13 cellular contexts compared by ENCODE assay signal in the genomic region with DNA sequence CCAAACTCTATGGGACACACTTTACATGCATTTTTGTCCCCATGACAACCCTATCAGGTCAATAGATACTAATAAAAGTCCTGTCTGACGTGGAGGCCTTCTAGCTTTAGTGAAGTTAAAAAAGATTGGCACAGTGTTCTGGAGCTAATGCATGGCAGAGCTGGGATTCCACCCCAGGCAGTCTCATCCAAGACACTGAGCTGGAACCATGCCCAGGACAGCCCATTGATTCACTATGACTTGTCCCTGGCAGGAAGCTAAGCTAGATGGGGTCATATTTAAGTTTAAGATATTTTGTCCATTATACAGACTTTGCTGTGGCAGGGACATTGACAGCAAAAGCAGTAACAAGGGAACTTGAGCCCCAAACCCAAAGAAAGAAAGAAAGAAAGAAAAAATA. TPM values are rescaled to one million over a fixed set of nuclear protein-coding genes. Genes with fewer than 3 reads are reported as not detected.
DNase-seq lines count a peak whose midpoint lies in the region; ATAC-seq and TF ChIP-seq lines count a peak whose summit lies in the region.
"Had no signal": no experiment of that assay in that cellular context is flagged by ENCODE, and none has a peak within 500 bp of the region (broad histone marks: within the 10 kb centered on the region; RNA-seq: fewer than 3 reads in every experiment).

No MANE protein-coding gene starts in this region.

- H4K8ac ChIP-seq in mesenchymal stem cell (ENCODE audit: low read length): no peak overlapping the region

- no peak overlapping the region for H2BK5ac ChIP-seq in mesenchymal stem cell (ENCODE audit: low read depth, low read length, poor library complexity, severe bottlenecking)

- no peak overlapping the region for H3K27ac ChIP-seq in mesenchymal stem cell (ENCODE audit: low read length, poor library complexity, severe bottlenecking)
- H3K27ac ChIP-seq: esophagus muscularis mucosa, KMS-11, left ventricle myocardium inferior, pancreas had no signal

- no peak overlapping the region for H4K91ac ChIP-seq in mesenchymal stem cell (ENCODE audit: low read length)

- no peak overlapping the region for H3K18ac ChIP-seq in mesenchymal stem cell (ENCODE audit: low read depth in 1 of 2, low read length in 2 of 2)

- H3K9ac ChIP-seq in mesenchymal stem cell (ENCODE audit: low read length): no peak overlapping the region
- H3K9ac ChIP-seq: KMS-11 had no signal

- DNase-seq in EL (peak; percentile 88), NCI-H2029 treated with DMSO at 0.1 percent for 48 hours (lab: John Stamatoyannopoulos, UW) (peak; percentile 30), choroid plexus epithelial cell (ENCODE audit: low read depth) (peak; percentile 71), mesenchymal stem cell (peak; percentile 41), NCI-H1694 treated with DMSO at 0.1 percent for 48 hours (lab: John Stamatoyannopoulos, UW) (no peak), CD1c-positive myeloid dendritic cell (ENCODE audit: extremely low spot score) (no peak)
- DNase-seq: left ventricle myocardium inferior, NCI-H774, pancreas had no signal

- H3K4ac ChIP-seq in mesenchymal stem cell (ENCODE audit: low read depth in 1 of 2, low read length in 2 of 2): no peak overlapping the region

- H2BK120ac ChIP-seq in mesenchymal stem cell (ENCODE audit: low read depth, low read length): no peak overlapping the region

- no peak overlapping the region for H3K23ac ChIP-seq in mesenchymal stem cell (ENCODE audit: low read length in 2 of 2)

- no peak for TF ChIP-seq CTCF in choroid plexus epithelial cell (conservative IDR thresholded peaks at IDR 0.05; ENCODE audit: low read depth, low read length)

- H3K4me3 ChIP-seq in choroid plexus epithelial cell (ENCODE audit: low read depth, low read length): no peak overlapping the region
- no peak overlapping the region for H3K4me3 ChIP-seq in mesenchymal stem cell (ENCODE audit: insufficient read depth in 1 of 2, low read depth in 1 of 2, low read length in 2 of 2)
- H3K4me3 ChIP-seq: pancreas had no signal

- ATAC-seq in HG02610 (IDR thresholded peaks at IDR 0.05; ENCODE audit: unreplicated experiment): no peak
- no peak for ATAC-seq in HG02588 (IDR thresholded peaks at IDR 0.05; ENCODE audit: unreplicated experiment)
- ATAC-seq: pancreas had no signal

- no peaks in the 10 kb centered on the region for H3K36me3 ChIP-seq in mesenchymal stem cell (ENCODE audit: control insufficient read depth in 1 of 2, insufficient read depth in 2 of 2, low read depth in 1 of 2, low read length in 2 of 2)
- H3K36me3 ChIP-seq: esophagus muscularis mucosa, left ventricle myocardium inferior, pancreas had no signal

- WGBS in mesenchymal stem cell: 82% methylated on average over 1 of the region's 1 CpG

- H3K4me2 ChIP-seq in mesenchymal stem cell (ENCODE audit: low read length, poor library complexity, severe bottlenecking): no peak overlapping the region
- H3K4me2 ChIP-seq: KMS-11 had no signal

- H2BK12ac ChIP-seq in mesenchymal stem cell (ENCODE audit: low read length in 2 of 2): no peak overlapping the region

- no peak overlapping the region for H2AFZ ChIP-seq in mesenchymal stem cell (ENCODE audit: low read depth, low read length)

- H2AK5ac ChIP-seq in mesenchymal stem cell (ENCODE audit: low read length, severe bottlenecking): no peak overlapping the region

- H3K27me3 ChIP-seq in mesenchymal stem cell (ENCODE audit: control insufficient read depth in 1 of 2, insufficient read depth in 1 of 2, low read length in 2 of 2): peaks cover 9% of the 10 kb centered on the region in 2 experiments
- H3K27me3 ChIP-seq: pancreas had no signal

- peaks cover 8% of the 10 kb centered on the region for H3K4me1 ChIP-seq in mesenchymal stem cell (ENCODE audit: control insufficient read depth, insufficient read depth, low read depth, low read length)
- H3K4me1 ChIP-seq: pancreas had no signal

- peaks cover 2% of the 10 kb centered on the region for H3K9me3 ChIP-seq in mesenchymal stem cell (ENCODE audit: control insufficient read depth, low read length)
- H3K9me3 ChIP-seq: pancreas had no signal

- no peak overlapping the region for H2BK15ac ChIP-seq in mesenchymal stem cell (ENCODE audit: low read depth, poor library complexity, severe bottlenecking)

- H3K79me1 ChIP-seq in mesenchymal stem cell (replicated peaks; ENCODE audit: low read length, poor library complexity, severe bottlenecking): no peaks in the 10 kb centered on the region

- H3K14ac ChIP-seq in mesenchymal stem cell (ENCODE audit: low read length in 2 of 2): no peak overlapping the region

RNA-seq across cellular contexts. Expression of a gene that starts 28.1 kb away (rescaled TPM):
- polyA plus RNA-seq in mesenchymal stem cell (2013, experiment 1 of 2): 0.04 TPM
- 0.03 TPM for polyA plus RNA-seq in mesenchymal stem cell (2013, experiment 2 of 2)

RNA-seq across cellular contexts. Expression of a gene that starts 28.5 kb away (rescaled TPM):
- not detected for polyA plus RNA-seq in mesenchymal stem cell (2013, experiment 1 of 2)
- polyA plus RNA-seq in mesenchymal stem cell (2013, experiment 2 of 2): not detected

Comparison
In these comparisons a context has a peak if more than half of its experiments do, and no peak if none do; other contexts are left out.
1. DNase-seq: peak in EL (single experiment), NCI-H2029 treated with DMSO at 0.1 percent for 48 hours (single experiment), choroid plexus epithelial cell (single experiment) and mesenchymal stem cell (single experiment); none in NCI-H1694 treated with DMSO at 0.1 percent for 48 hours (single experiment) and CD1c-positive myeloid dendritic cell (single experiment).